In the genomic region with DNA sequence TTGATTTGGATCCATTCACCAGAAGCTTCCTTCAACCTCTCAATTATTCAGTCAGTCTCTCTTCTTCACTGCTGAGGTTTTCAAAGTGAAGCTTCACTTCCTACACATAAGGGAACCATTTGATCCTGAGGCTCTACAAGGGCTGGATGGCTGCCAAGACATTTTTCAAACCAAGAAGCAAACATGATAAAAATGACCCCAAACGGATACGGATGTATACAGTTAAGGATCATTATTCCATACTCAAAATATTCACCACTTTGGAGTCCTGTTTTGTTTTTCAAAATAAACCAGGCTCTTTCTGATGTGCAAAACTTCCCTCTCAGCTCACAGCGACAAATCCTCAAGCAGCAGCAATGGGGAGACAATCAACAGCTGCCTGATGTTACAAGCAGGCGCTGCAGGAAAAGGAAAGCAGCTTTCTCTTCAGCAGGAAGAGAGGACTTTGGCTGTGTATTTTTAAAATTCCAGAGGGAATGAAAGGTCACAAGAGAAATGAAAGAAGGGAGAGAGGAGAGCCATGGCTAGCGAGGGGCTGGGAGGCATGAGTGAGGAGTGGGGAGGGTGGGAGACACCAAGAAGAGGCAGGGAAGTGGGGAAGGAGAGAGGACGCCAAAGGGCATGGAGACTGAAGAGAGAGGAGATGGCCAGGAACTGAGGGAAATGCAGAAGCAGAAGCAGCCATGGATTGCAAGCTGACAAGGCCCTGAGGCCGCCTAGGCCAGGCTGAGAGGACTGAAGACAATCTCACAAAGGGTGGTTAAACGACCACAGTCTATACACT, we compare ENCODE assay signal across 8 cellular contexts.
DNase-seq lines count a peak whose midpoint lies in the region; ATAC-seq and TF ChIP-seq lines count a peak whose summit lies in the region.

No MANE protein-coding gene starts in this region.

- no peaks in the 10 kb centered on the region for H3K27me3 ChIP-seq in upper lobe of right lung

- H3K9me3 Mint-ChIP-seq in mesothelial cell of epicardium, result no peaks in the 10 kb centered on the region

- peaks cover 3% of the 10 kb centered on the region for H3K36me3 Mint-ChIP-seq in mesothelial cell of epicardium

- ATAC-seq in upper lobe of right lung (peak; percentile 36), HG02981 (IDR thresholded peaks at IDR 0.05; ENCODE audit: unreplicated experiment) (no peak), HG03571 (IDR thresholded peaks at IDR 0.05; ENCODE audit: unreplicated experiment) (no peak), HG02870 (IDR thresholded peaks at IDR 0.05; ENCODE audit: unreplicated experiment) (no peak)

- DNase-seq in EL, result peak; percentile 84
- DNase-seq in NCI-H2227 (lab: John Stamatoyannopoulos, UW; ENCODE audit: unreplicated experiment), result peak; percentile 61
- peak; percentile 58 for DNase-seq in dedifferentiated amniotic fluid mesenchymal stem cell (ENCODE audit: extremely low spot score)
- no peak for DNase-seq in mesothelial cell of epicardium (ENCODE audit: low spot score in 2 of 2, unreplicated experiment in 2 of 2)
- DNase-seq in upper lobe of right lung, result no peak

- H3K27me3 Mint-ChIP-seq in mesothelial cell of epicardium (ENCODE audit: low read depth), result no peaks in the 10 kb centered on the region

- peaks cover 63% of the 10 kb centered on the region for H3K4me1 Mint-ChIP-seq in mesothelial cell of epicardium

- H3K4me3 ChIP-seq in upper lobe of right lung, result no peak overlapping the region

- peaks cover 73% of the 10 kb centered on the region for H3K4me1 ChIP-seq in upper lobe of right lung

- H3K4me3 Mint-ChIP-seq in mesothelial cell of epicardium, result peak overlapping the region; percentile 30

- TF ChIP-seq CTCF in mesothelial cell of epicardium (IDR thresholded peaks at IDR 0.05; ENCODE audit: unreplicated experiment), result no peak
- no peak for TF ChIP-seq CTCF in upper lobe of right lung (IDR thresholded peaks at IDR 0.05)

- H3K27ac ChIP-seq in upper lobe of right lung, result peak overlapping the region; percentile 81

- intact Hi-C loops in upper lobe of right lung (cut with DNase I), result no loop called here

- no peaks in the 10 kb centered on the region for H3K36me3 ChIP-seq in upper lobe of right lung

- H3K27ac Mint-ChIP-seq in mesothelial cell of epicardium, result peak overlapping the region; percentile 97

- H3K9me3 ChIP-seq in upper lobe of right lung, result no peaks in the 10 kb centered on the region

Comparison
In these comparisons a context has a peak if more than half of its experiments do, and no peak if none do; other contexts are left out.
1. DNase-seq: peak in EL (single experiment), NCI-H2227 (single experiment) and dedifferentiated amniotic fluid mesenchymal stem cell (single experiment); none in mesothelial cell of epicardium (0 of 2) and upper lobe of right lung (single experiment).